Comparison of ENCODE assay signal across 1 cellular context in the genomic region with DNA sequence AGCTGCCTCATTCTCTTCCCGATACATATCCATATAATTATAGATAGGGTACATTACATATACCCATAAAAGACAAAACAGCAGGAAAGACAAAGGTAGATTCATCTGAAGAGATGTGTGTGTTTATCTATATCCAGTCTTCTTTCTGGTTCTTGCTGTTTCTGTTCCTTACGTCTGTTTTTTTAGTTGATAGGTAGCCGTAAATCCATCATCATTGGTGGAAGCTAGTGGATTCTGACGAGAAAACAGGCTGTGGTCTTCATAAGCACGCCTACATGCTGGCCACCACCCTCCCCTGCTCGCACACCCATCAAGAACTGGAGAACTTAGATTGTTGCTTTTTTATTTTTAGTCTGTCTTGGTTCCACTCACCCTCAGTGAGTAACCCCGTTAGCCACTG.
A peak's percentile ranks its signal among the peaks of the same experiment; 100 is the strongest.
TF ChIP-seq lines count a peak whose summit lies in the region.

No MANE protein-coding gene starts in this region.

TF ChIP-seq in HEK293T, 16 proteins besides CTCF, POLR2A, EP300 and RAD21 (continued from another document):
- TF ChIP-seq, protein P1, sequence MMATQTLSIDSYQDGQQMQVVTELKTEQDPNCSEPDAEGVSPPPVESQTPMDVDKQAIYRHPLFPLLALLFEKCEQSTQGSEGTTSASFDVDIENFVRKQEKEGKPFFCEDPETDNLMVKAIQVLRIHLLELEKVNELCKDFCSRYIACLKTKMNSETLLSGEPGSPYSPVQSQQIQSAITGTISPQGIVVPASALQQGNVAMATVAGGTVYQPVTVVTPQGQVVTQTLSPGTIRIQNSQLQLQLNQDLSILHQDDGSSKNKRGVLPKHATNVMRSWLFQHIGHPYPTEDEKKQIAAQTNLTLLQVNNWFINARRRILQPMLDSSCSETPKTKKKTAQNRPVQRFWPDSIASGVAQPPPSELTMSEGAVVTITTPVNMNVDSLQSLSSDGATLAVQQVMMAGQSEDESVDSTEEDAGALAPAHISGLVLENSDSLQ (IDR thresholded peaks at IDR 0.05): peak; percentile 65
